Comparison of ENCODE assay signal across 8 cellular contexts in genomic region chr17:29929544-29930398, GRCh38.
DNase-seq lines count a peak whose midpoint lies in the region; ATAC-seq and TF ChIP-seq lines count a peak whose summit lies in the region.

SSH2 (minus strand) TSS chr17:29930228; CDS start chr17:29930000, 228 bp downstream.

- H3K36me3 ChIP-seq in ACC112 (ENCODE audit: insufficient read depth, low read length): no peaks in the 10 kb centered on the region

- DNase-seq in NCI-H345 treated with DMSO at 0.1 percent for 48 hours (lab: John Stamatoyannopoulos, UW; ENCODE audit: unreplicated experiment) (peak; percentile 93), cardiac fibroblast (ENCODE audit: low read depth in 2 of 2) (peak; percentile 86 to 87), islet precursor cell (peak; percentile 96)
- peak; percentile 74 to 81 (median 78) for DNase-seq in activated CD4-positive, CD25-positive, alpha-beta regulatory T cell (lab: John Stamatoyannopoulos, UW)
- DNase-seq in stimulated activated CD4-positive, alpha-beta T cell treated with anti-CD3 and anti-CD28 coated beads, Interleukin-12 subunit alpha, Interleukin-12 subunit beta, amount 100 ng/mL, for 48 hours (ENCODE audit: low read depth in 2 of 3, low spot score in 1 of 3): peak; percentile 65 to 89 (median 75)

- H3K79me2 ChIP-seq in ACC112 (ENCODE audit: control insufficient read depth, insufficient read depth, low read length, unreplicated experiment): peaks cover 42% of the 10 kb centered on the region

- H3K4me1 ChIP-seq in ACC112 (ENCODE audit: control insufficient read depth, insufficient read depth, low read length, unreplicated experiment): peaks cover 23% of the 10 kb centered on the region

- TF ChIP-seq CTCF in cardiac fibroblast (IDR thresholded peaks at IDR 0.05; ENCODE audit: low read depth, low read length): no peak

- no peaks in the 10 kb centered on the region for H3K27me3 ChIP-seq in ACC112 (ENCODE audit: insufficient read depth, low read length)

- peak within 1 kb of the TSS; percentile 77 for H2AFZ ChIP-seq in ACC112 (ENCODE audit: low read length, unreplicated experiment)

- H3K27ac ChIP-seq in ACC112 (ENCODE audit: low read depth, low read length): peak within 1 kb of the TSS; percentile 32

- peak within 1 kb of the TSS; percentile 91 for H3K4me3 ChIP-seq in ACC112 (ENCODE audit: low read depth, low read length)
- peak within 1 kb of the TSS; percentile 93 to 99 for H3K4me3 ChIP-seq in cardiac fibroblast (replicated peaks in 1 of 2; ENCODE audit: low read depth in 2 of 2, low read length in 2 of 2)

- ATAC-seq in GM18907 (IDR thresholded peaks at IDR 0.05; ENCODE audit: unreplicated experiment) (peak; percentile 53), HG03159 (IDR thresholded peaks at IDR 0.05; ENCODE audit: unreplicated experiment) (peak; percentile 47)

Comparison
In these comparisons a context has a peak if more than half of its experiments do, and no peak if none do; other contexts are left out.
1. Peak in every context shown above with its lines: DNase-seq, ATAC-seq, H3K4me3 ChIP-seq and H3K27ac ChIP-seq.